In genomic region chr17:12489307-12489706, GRCh38 we compare ENCODE assay signal across 7 cellular contexts.
"Had no signal": no experiment of that assay in that cellular context is flagged by ENCODE, and none has a peak within 500 bp of the region (broad histone marks: within the 10 kb centered on the region; RNA-seq: fewer than 3 reads in every experiment).

No MANE protein-coding gene starts in this region.

- DNase-seq: KBM-7, KG1 had no signal

- H3K4me1 Mint-ChIP-seq: IgD-negative memory B cell had no signal

- H3K4me3 Mint-ChIP-seq: IgD-negative memory B cell had no signal

- H3K27ac ChIP-seq: HL-60 had no signal

- FAIRE-seq: HepG2, HTR-8/SVneo, K562 had no signal

- H3K4me3 ChIP-seq: K562 had no signal

- H3K36me3 Mint-ChIP-seq: IgD-negative memory B cell had no signal

- ATAC-seq: HepG2, K562 had no signal

- H3K27ac Mint-ChIP-seq: IgD-negative memory B cell had no signal
